Comparison of ENCODE assay signal across 13 cellular contexts in genomic region chr19:7393459-7393858, GRCh38. TPM values are rescaled to one million over a fixed set of nuclear protein-coding genes. Genes with fewer than 3 reads are reported as not detected.
A peak's percentile ranks its signal among the peaks of the same experiment; 100 is the strongest.
DNase-seq lines count a peak whose midpoint lies in the region; ATAC-seq and TF ChIP-seq lines count a peak whose summit lies in the region.
"Had no signal": no experiment of that assay in that cellular context is flagged by ENCODE, and none has a peak within 500 bp of the region (broad histone marks: within the 10 kb centered on the region; RNA-seq: fewer than 3 reads in every experiment).

No MANE protein-coding gene starts in this region.

- H3K36me3 Mint-ChIP-seq in MCF 10A (ENCODE audit: insufficient read depth, unreplicated experiment) (no peaks in the 10 kb centered on the region), activated B cell treated with CpG ODN at 0.5 μM for 24 hours (ENCODE audit: low read depth) (peaks cover 26% of the 10 kb centered on the region)

- H3K4me1 Mint-ChIP-seq in MCF 10A (ENCODE audit: insufficient read depth, unreplicated experiment) (peaks cover 16% of the 10 kb centered on the region), activated B cell treated with CpG ODN at 0.5 μM for 24 hours (peaks cover 32% of the 10 kb centered on the region)
- peaks cover 41% of the 10 kb centered on the region for H3K4me1 Mint-ChIP-seq in stimulated activated naive CD8-positive, alpha-beta T cell treated with anti-CD3 and anti-CD28 coated beads, Interleukin-15, amount 100 ng/mL, for 72 hours

- CTCF ChIA-PET in MCF 10A (lab: Yijun Ruan, JAX) (interaction anchor here (1.0 to 1.8 kb wide), 4 partner anchors 13 to 288 kb away, joined by 3 to 7 read pairs (median 4); partner anchors contain the start of gene TRAPPC5), activated B cell treated with CpG ODN at 0.5 μM for 24 hours (lab: Charles Lee) (interaction anchor here (1.7 kb wide), 1 partner anchor 39 kb away, joined by 5 read pairs; no protein-coding TSS in a partner anchor)

- H3K4me3 ChIP-seq in breast epithelium (no peak overlapping the region), hepatocyte (no peak overlapping the region), psoas muscle (no peak overlapping the region)

- H3K27me3 Mint-ChIP-seq in MCF 10A (ENCODE audit: insufficient read depth, unreplicated experiment) (no peaks in the 10 kb centered on the region), activated B cell treated with CpG ODN at 0.5 μM for 24 hours (no peaks in the 10 kb centered on the region)
- no peaks in the 10 kb centered on the region for H3K27me3 Mint-ChIP-seq in stimulated activated naive CD8-positive, alpha-beta T cell treated with anti-CD3 and anti-CD28 coated beads, Interleukin-15, amount 100 ng/mL, for 72 hours

- H3K9me2 ChIP-seq in hepatocyte (replicated peaks; ENCODE audit: insufficient read depth), result no peaks in the 10 kb centered on the region

- no peak overlapping the region for H2AFZ ChIP-seq in hepatocyte

- no peak for TF ChIP-seq POLR2A in breast epithelium (IDR thresholded peaks at IDR 0.05)

- 62% methylated on average over 2 of the region's 2 CpGs for WGBS in hepatocyte (ENCODE audit: low lambda C conversion rate, missing lambda C conversion rate)
- 34 to 53% (median 42%) methylated on average over 2 of the region's 2 CpGs for WGBS in psoas muscle, 3 donors

- no peaks in the 10 kb centered on the region for H3K36me3 ChIP-seq in breast epithelium
- H3K36me3 ChIP-seq in hepatocyte (replicated peaks; ENCODE audit: insufficient read depth, low read depth), result no peaks in the 10 kb centered on the region
- H3K36me3 ChIP-seq in psoas muscle (ENCODE audit: insufficient read depth in 1 of 2, low read depth in 1 of 2), result peaks cover 0 to 7% of the 10 kb centered on the region in 2 donors
- H3K36me3 ChIP-seq: Peyer's patch had no signal

- no peak for DNase-seq in MCF 10A (ENCODE audit: unreplicated experiment)
- DNase-seq in breast epithelium (ENCODE audit: low spot score in 2 of 2), result no peak
- no peak for DNase-seq in activated B cell treated with CpG ODN at 0.5 μM for 24 hours
- no peak for DNase-seq in hepatocyte (ENCODE audit: low spot score)
- DNase-seq in stimulated activated naive CD8-positive, alpha-beta T cell treated with anti-CD3 and anti-CD28 coated beads, Interleukin-15, amount 100 ng/mL, for 72 hours, result no peak
- no peak for DNase-seq in stimulated activated CD4-positive, alpha-beta T cell treated with anti-CD3 and anti-CD28 coated beads, Interleukin-2, amount 100 ng/mL, for 24 hours
- no peak for DNase-seq in HuH-7.5 (ENCODE audit: low spot score)
- no peak for DNase-seq in psoas muscle
- DNase-seq: aorta; NCI-H1694 treated with DMSO at 0.1 percent for 48 hours; NCI-H510A treated with DMSO at 0.1 percent for 48 hours; Peyer's patch; stimulated activated CD4-positive, alpha-beta T cell treated with anti-CD3 and anti-CD28 coated beads, Interleukin-2, amount 100 ng/mL, for 48 hours had no signal

- BruUV-seq in MCF 10A (replicated peaks; lab: Mats Ljungman, UMichigan), result no TSS peak

- H3K4me2 ChIP-seq in hepatocyte, result peak overlapping the region; percentile 95

- peak overlapping the region; percentile 70 for H3K27ac Mint-ChIP-seq in MCF 10A (ENCODE audit: low read depth, unreplicated experiment)
- H3K27ac Mint-ChIP-seq in activated B cell treated with CpG ODN at 0.5 μM for 24 hours, result peak overlapping the region; percentile 87
- peak overlapping the region in 1 of 2 donors; percentile 29 for H3K27ac Mint-ChIP-seq in stimulated activated naive CD8-positive, alpha-beta T cell treated with anti-CD3 and anti-CD28 coated beads, Interleukin-15, amount 100 ng/mL, for 72 hours

- H3K4me3 Mint-ChIP-seq in MCF 10A (ENCODE audit: unreplicated experiment) (peak overlapping the region; percentile 90), activated B cell treated with CpG ODN at 0.5 μM for 24 hours (peak overlapping the region; percentile 65)
- peak overlapping the region; percentile 6 to 47 for H3K4me3 Mint-ChIP-seq in stimulated activated naive CD8-positive, alpha-beta T cell treated with anti-CD3 and anti-CD28 coated beads, Interleukin-15, amount 100 ng/mL, for 72 hours

- H3K4me1 ChIP-seq in breast epithelium (no peaks in the 10 kb centered on the region), hepatocyte (ENCODE audit: insufficient read depth) (peaks cover 25% of the 10 kb centered on the region), psoas muscle (peaks cover 20% of the 10 kb centered on the region)

- peaks cover 43% of the 10 kb centered on the region for H3K79me2 ChIP-seq in hepatocyte

- ATAC-seq in activated B cell treated with CpG ODN at 0.5 μM for 24 hours (ENCODE audit: low read depth), result no peak
- ATAC-seq in stimulated activated naive CD8-positive, alpha-beta T cell treated with anti-CD3 and anti-CD28 coated beads, Interleukin-15, amount 100 ng/mL, for 72 hours, result no peak
- no peak for ATAC-seq in psoas muscle

- H3K9me3 ChIP-seq in breast epithelium, result no peaks in the 10 kb centered on the region
- no peaks in the 10 kb centered on the region for H3K9me3 ChIP-seq in hepatocyte (ENCODE audit: low read depth)
- no peaks in the 10 kb centered on the region for H3K9me3 ChIP-seq in psoas muscle
- H3K9me3 ChIP-seq: Peyer's patch had no signal

- no peaks in the 10 kb centered on the region for H3K27me3 ChIP-seq in breast epithelium
- H3K27me3 ChIP-seq in hepatocyte, result no peaks in the 10 kb centered on the region
- H3K27me3 ChIP-seq in psoas muscle (ENCODE audit: insufficient read depth in 3 of 3, low read length in 2 of 3), result no peaks in the 10 kb centered on the region
- H3K27me3 ChIP-seq: Peyer's patch had no signal

- peaks cover 4% of the 10 kb centered on the region for H4K20me1 ChIP-seq in hepatocyte (ENCODE audit: insufficient read depth, poor library complexity, severe bottlenecking)

- no peak overlapping the region for H3K27ac ChIP-seq in breast epithelium
- no peak overlapping the region for H3K27ac ChIP-seq in hepatocyte
- no peak overlapping the region for H3K27ac ChIP-seq in psoas muscle

- no peaks in the 10 kb centered on the region for H3K9me3 Mint-ChIP-seq in MCF 10A (ENCODE audit: unreplicated experiment)
- no peaks in the 10 kb centered on the region for H3K9me3 Mint-ChIP-seq in activated B cell treated with CpG ODN at 0.5 μM for 24 hours
- no peaks in the 10 kb centered on the region for H3K9me3 Mint-ChIP-seq in stimulated activated naive CD8-positive, alpha-beta T cell treated with anti-CD3 and anti-CD28 coated beads, Interleukin-15, amount 100 ng/mL, for 72 hours

- TF ChIP-seq CTCF in MCF 10A (IDR thresholded peaks at IDR 0.05; ENCODE audit: unreplicated experiment) (no peak), breast epithelium (IDR thresholded peaks at IDR 0.05) (no peak), activated B cell treated with CpG ODN at 0.5 μM for 24 hours (IDR thresholded peaks at IDR 0.05) (no peak), hepatocyte (IDR thresholded peaks at IDR 0.05; ENCODE audit: poor library complexity) (no peak), psoas muscle (IDR thresholded peaks at IDR 0.05) (no peak)

- intact Hi-C loops in MCF 10A (cut with micrococcal nuclease), result loop anchor here (10.0 kb wide), 1 partner anchor 111 kb away; no protein-coding TSS in a partner anchor
- intact Hi-C loops in breast epithelium (cut with DNase I; ENCODE audit: low total_unique reads), result no loop called here
- intact Hi-C loops in activated B cell treated with CpG ODN at 0.5 μM for 24 hours (cut with micrococcal nuclease), result loop anchor here (10.0 kb wide), 1 partner anchor 91 kb away; the partner anchor contains the start of gene PEX11G
- intact Hi-C loops in psoas muscle (cut with DNase I), result loop anchor here (10.0 kb wide), 2 partner anchors 131 to 141 kb away; partner anchors contain the start of genes MCOLN1 (in 1 of the 2) and PNPLA6 (in 1 of the 2)

- POLR2A ChIA-PET in MCF 10A (lab: Yijun Ruan, JAX), result interaction anchor here (7.3 kb wide), 1 partner anchor 31 kb away, joined by 65 read pairs; no protein-coding TSS in a partner anchor
- POLR2A ChIA-PET in activated B cell treated with CpG ODN at 0.5 μM for 24 hours (lab: Charles Lee), result interaction anchor here (0.6 kb wide), 2 partner anchors 298 to 621 kb away, joined by 3 read pairs; partner anchors contain the start of gene VAV1

RNA-seq across cellular contexts. Expression of gene ARHGEF18, which starts 44.7 kb away (rescaled TPM):
- 31.5 and 34.6 TPM in 2 replicates for total RNA-seq in MCF 10A (2022)
- 10 to 100 TPM; 16.8 to 23.3 (median 22.9) TPM for total RNA-seq in breast epithelium
- total RNA-seq in activated B cell treated with CpG ODN at 0.5 μM for 24 hours, result 45.8 and 51.9 TPM in 2 replicates
- total RNA-seq in hepatocyte, result 43.0 and 50.3 TPM in 2 replicates
- polyA plus RNA-seq in hepatocyte, result 35.9 and 36.7 TPM in 2 replicates
- 1 to 10 TPM; 6.0 to 8.3 (median 6.9) TPM for total RNA-seq in psoas muscle
- polyA plus RNA-seq in psoas muscle, result 10 to 100 TPM in 1 of 3 donors, 1 to 10 TPM in 2; 3.5 to 12.2 (median 5.3) TPM

Comparison
In these comparisons a context has a peak if more than half of its experiments do, and no peak if none do; other contexts are left out.
1. H3K4me3 Mint-ChIP-seq: peak in every context shown above with its lines; median percentile 90 in MCF 10A; 65 in activated B cell treated with CpG ODN at 0.5 μM for 24 hours; 26 in stimulated activated naive CD8-positive, alpha-beta T cell treated with anti-CD3 and anti-CD28 coated beads, Interleukin-15, amount 100 ng/mL, for 72 hours.